17 cellular contexts compared by ENCODE assay signal in genomic region chr9:137002646-137003041, GRCh38. TPM values are rescaled to one million over a fixed set of nuclear protein-coding genes. Genes with fewer than 3 reads are reported as not detected.
DNase-seq lines count a peak whose midpoint lies in the region; ATAC-seq and TF ChIP-seq lines count a peak whose summit lies in the region.
"Had no signal": no experiment of that assay in that cellular context is flagged by ENCODE, and none has a peak within 500 bp of the region (broad histone marks: within the 10 kb centered on the region; RNA-seq: fewer than 3 reads in every experiment).

No MANE protein-coding gene starts in this region.

- no peak overlapping the region for H3K14ac ChIP-seq in neuronal stem cell (ENCODE audit: low read length)

- H3K27ac ChIP-seq in HEK293 (ENCODE audit: extremely low read depth, low read depth, low read length) (no peak overlapping the region), RWPE1 (peak overlapping the region; percentile 10), neuronal stem cell (replicated peaks; ENCODE audit: low read length) (no peak overlapping the region), foreskin keratinocyte (no peak overlapping the region)

- no peak overlapping the region for H3K4ac ChIP-seq in neuronal stem cell (ENCODE audit: low read length)

- no peak overlapping the region for H2AFZ ChIP-seq in neuronal stem cell (ENCODE audit: low read length)

- H2BK5ac ChIP-seq in neuronal stem cell (ENCODE audit: low read length) = no peak overlapping the region

- H3K9me3 ChIP-seq in HEK293 (ENCODE audit: control insufficient read depth, insufficient read depth, low read depth, low read length) = no peaks in the 10 kb centered on the region
- peaks cover 2 to 3% of the 10 kb centered on the region in 2 donors for H3K9me3 ChIP-seq in neuronal stem cell (replicated peaks in 1 of 2; ENCODE audit: control insufficient read depth in 2 of 2, insufficient read depth in 1 of 2, low read depth in 1 of 2, low read length in 2 of 2)

- no peak for ATAC-seq in stimulated activated naive CD8-positive, alpha-beta T cell treated with anti-CD3 and anti-CD28 coated beads, Interleukin-15, Interleukin-2, amounts not matched to agents 100 U/mL and 50 U/mL, for 24 hours
- ATAC-seq in foreskin keratinocyte = no peak

- no peak overlapping the region for H3K18ac ChIP-seq in neuronal stem cell (ENCODE audit: low read length)

- H3K36me3 ChIP-seq in HEK293 (ENCODE audit: control insufficient read depth in 2 of 2, insufficient read depth in 1 of 2, low read length in 2 of 2) = no peaks in the 10 kb centered on the region
- no peaks in the 10 kb centered on the region for H3K36me3 ChIP-seq in neuronal stem cell (replicated peaks in 1 of 2; ENCODE audit: control insufficient read depth in 2 of 2, insufficient read depth in 2 of 2, low read length in 2 of 2)
- H3K36me3 ChIP-seq: HAP-1 had no signal

- no peak overlapping the region for H4K91ac ChIP-seq in neuronal stem cell (ENCODE audit: low read depth, low read length, poor library complexity)

- H4K8ac ChIP-seq in neuronal stem cell (ENCODE audit: low read depth, low read length) = no peak overlapping the region

- DNase-seq in RWPE1 (ENCODE audit: low spot score) (no peak), neuronal stem cell (ENCODE audit: low spot score) (no peak), foreskin keratinocyte (no peak), HT-29 (ENCODE audit: low spot score) (no peak)
- no peak for DNase-seq in stimulated activated naive CD8-positive, alpha-beta T cell treated with anti-CD3 and anti-CD28 coated beads, Interleukin-15, Interleukin-2, amounts not matched to agents 100 U/mL and 50 U/mL, for 24 hours
- DNase-seq: C1 segment of cervical spinal cord; Calu3; CD4-positive, alpha-beta memory T cell; COR-L47; DMS53; DMS79 treated with DMSO at 0.1 percent for 48 hours; GOT3 had no signal

- no peak overlapping the region for H3K4me2 ChIP-seq in neuronal stem cell (ENCODE audit: insufficient read depth, low read length, poor library complexity, severe bottlenecking)

- CTCF ChIA-PET in HEK293 (lab: Yijun Ruan, JAX) (interaction anchor here (0.6 to 5.2 kb wide), 6 partner anchors 26 to 232 kb away, joined by 3 to 38 read pairs (median 3); partner anchors contain the start of genes ABCA2 and AJM1), RWPE1 (lab: Yijun Ruan, JAX) (interaction anchor here (1.7 to 3.0 kb wide), 2 partner anchors 27 to 33 kb away, joined by 7 to 16 read pairs; no protein-coding TSS in a partner anchor)

- POLR2A ChIA-PET in HEK293 (lab: Yijun Ruan, JAX) = interaction anchor here (0.7 to 4.7 kb wide), 2 partner anchors 10 to 62 kb away, joined by 4 to 25 read pairs; partner anchors contain the start of gene PAXX
- POLR2A ChIA-PET in RWPE1 (lab: Yijun Ruan, JAX; ENCODE audit: low non-redundant PET) = no interaction called here

- no peak overlapping the region for H2BK15ac ChIP-seq in neuronal stem cell (ENCODE audit: low read length)

- no peak for TF ChIP-seq CTCF in HEK293 (tag by site-specific recombination; IDR thresholded peaks at IDR 0.05)
- TF ChIP-seq CTCF in RWPE1 (conservative IDR thresholded peaks at IDR 0.05; ENCODE audit: low read depth) = no peak
- no peak for TF ChIP-seq CTCF in foreskin keratinocyte (conservative IDR thresholded peaks at IDR 0.05)

- H2AK5ac ChIP-seq in neuronal stem cell (ENCODE audit: low read depth, low read length) = peak overlapping the region; percentile 68

- H3K4me1 ChIP-seq in HEK293 (ENCODE audit: control insufficient read depth, insufficient read depth, low read length) = peaks cover 3% of the 10 kb centered on the region; the same call in 1 of the 2 replicates
- H3K4me1 ChIP-seq in neuronal stem cell (ENCODE audit: control insufficient read depth in 2 of 2, insufficient read depth in 1 of 2, low read depth in 1 of 2, low read length in 2 of 2) = peaks cover 0 to 6% of the 10 kb centered on the region in 2 donors
- no peaks in the 10 kb centered on the region for H3K4me1 ChIP-seq in foreskin keratinocyte
- H3K4me1 ChIP-seq: HAP-1 had no signal

- H3K9ac ChIP-seq in neuronal stem cell (ENCODE audit: low read depth, low read length, poor library complexity) = peak overlapping the region; percentile 60

- H2BK12ac ChIP-seq in neuronal stem cell (ENCODE audit: low read length) = no peak overlapping the region

- H3K4me3 ChIP-seq in HEK293 (ENCODE audit: low read depth, low read length) (no peak overlapping the region), neuronal stem cell (ENCODE audit: low read length in 2 of 2) (peak overlapping the region in 1 of 2 donors; percentile 62)
- H3K4me3 ChIP-seq: HAP-1 had no signal

- H3K23ac ChIP-seq in neuronal stem cell (ENCODE audit: low read depth, low read length, poor library complexity) = no peak overlapping the region

- H2BK120ac ChIP-seq in neuronal stem cell (ENCODE audit: low read depth, low read length) = no peak overlapping the region

- no CpG with 5 or more reads among the region's 10 CpGs for WGBS in neuronal stem cell (ENCODE audit: extremely low coverage in 2 of 2, insufficient read length in 2 of 2, insufficient replicate concordance in 1 of 2), 2 donors

- no peaks in the 10 kb centered on the region for H3K27me3 ChIP-seq in neuronal stem cell (ENCODE audit: control insufficient read depth in 3 of 3, insufficient read depth in 3 of 3, low read depth in 1 of 3, low read length in 3 of 3)
- H3K27me3 ChIP-seq in foreskin keratinocyte = peaks cover 2% of the 10 kb centered on the region

- H3K79me1 ChIP-seq in neuronal stem cell (ENCODE audit: low read depth, low read length) = no peaks in the 10 kb centered on the region

TF ChIP-seq in HEK293, 187 proteins besides CTCF, POLR2A, EP300 and RAD21:
- no peak for TF ChIP-seq KLF16 (tag by site-specific recombination; IDR thresholded peaks at IDR 0.05)
- no peak for TF ChIP-seq ZNF341 (tag by site-specific recombination; IDR thresholded peaks at IDR 0.05; ENCODE audit: low read depth)
- no peak for TF ChIP-seq KLF8 (tag by site-specific recombination; IDR thresholded peaks at IDR 0.05)
- TF ChIP-seq ZNF600 (tag by site-specific recombination; IDR thresholded peaks at IDR 0.05) = peak; percentile 11; the same call in 1 of the 2 replicates
- no peak for TF ChIP-seq ZNF302 (tag by site-specific recombination; IDR thresholded peaks at IDR 0.05; ENCODE audit: low read depth)
- no peak for TF ChIP-seq GLIS1 (tag by site-specific recombination; IDR thresholded peaks at IDR 0.05)
- TF ChIP-seq ZSCAN30 (tag by site-specific recombination; IDR thresholded peaks at IDR 0.05) = no peak
- no peak for TF ChIP-seq ZSCAN5A (tag by site-specific recombination; IDR thresholded peaks at IDR 0.05)

RNA-seq across cellular contexts. Expression of gene CLIC3, which starts 6.3 kb away (rescaled TPM):
- polyA plus RNA-seq in neuronal stem cell (2013, experiment 1 of 2) = not detected
- not detected for polyA plus RNA-seq in neuronal stem cell (2013, experiment 2 of 2)
- total RNA-seq in foreskin keratinocyte = 0.95 and 1.7 TPM in 2 replicates
- 1.3 and 2.6 TPM in 2 replicates for polyA plus RNA-seq in foreskin keratinocyte
- total RNA-seq in HT-29 (2014; rRNA removed; shearing (Covaris generic)) = 17.0 and 24.1 TPM in 2 replicates
- total RNA-seq: A673 had no signal

RNA-seq across cellular contexts. Expression of gene PAXX, which starts 10.4 kb away (rescaled TPM):
- polyA plus RNA-seq in neuronal stem cell (2013, experiment 1 of 2) = 57.4 TPM
- 58.1 TPM for polyA plus RNA-seq in neuronal stem cell (2013, experiment 2 of 2)
- total RNA-seq in foreskin keratinocyte = 48.4 and 52.7 TPM in 2 replicates
- polyA plus RNA-seq in foreskin keratinocyte = 79.5 and 84.6 TPM in 2 replicates
- total RNA-seq in HT-29 (2014; rRNA removed; shearing (Covaris generic)) = 169 and 179 TPM in 2 replicates

RNA-seq across cellular contexts. Expression of gene LCNL1, which starts 19.9 kb away (rescaled TPM):
- polyA plus RNA-seq in neuronal stem cell (2013, experiment 1 of 2) = 0.07 TPM
- 0.07 TPM for polyA plus RNA-seq in neuronal stem cell (2013, experiment 2 of 2)
- total RNA-seq in foreskin keratinocyte = not detected in 2 replicates
- not detected in 2 replicates for polyA plus RNA-seq in foreskin keratinocyte
- total RNA-seq in HT-29 (2014; rRNA removed; shearing (Covaris generic)) = not detected in 2 replicates
- total RNA-seq: A172, A673, Calu3, Daoy had no signal
- polyA plus RNA-seq: CD4-positive, alpha-beta memory T cell had no signal

RNA-seq across cellular contexts. Expression of gene PTGDS, which starts 25.3 kb away (rescaled TPM):
- polyA plus RNA-seq in neuronal stem cell (2013, experiment 1 of 2) = 0.33 TPM
- polyA plus RNA-seq in neuronal stem cell (2013, experiment 2 of 2) = 0.42 TPM
- not detected in 2 replicates for total RNA-seq in foreskin keratinocyte
- polyA plus RNA-seq in foreskin keratinocyte = not detected in 2 replicates
- total RNA-seq in HT-29 (2014; rRNA removed; shearing (Covaris generic)) = not detected in 2 replicates
- total RNA-seq: A172, A673, Calu3, Daoy had no signal

RNA-seq across cellular contexts. Expression of gene ABCA2, which starts 25.4 kb away (rescaled TPM):
- polyA plus RNA-seq in neuronal stem cell (2013, experiment 1 of 2) = 27.7 TPM
- 24.0 TPM for polyA plus RNA-seq in neuronal stem cell (2013, experiment 2 of 2)
- 1.2 TPM in 2 replicates for total RNA-seq in foreskin keratinocyte
- 1.1 and 1.5 TPM in 2 replicates for polyA plus RNA-seq in foreskin keratinocyte
- total RNA-seq in HT-29 (2014; rRNA removed; shearing (Covaris generic)) = 92.6 and 99.9 TPM in 2 replicates
